In genomic region chr14:21023174-21023573, GRCh38 we compare ENCODE assay signal across 15 cellular contexts. TPM values are rescaled to one million over a fixed set of nuclear protein-coding genes. Genes with fewer than 3 reads are reported as not detected.
A peak's percentile ranks its signal among the peaks of the same experiment; 100 is the strongest.
DNase-seq lines count a peak whose midpoint lies in the region; ATAC-seq and TF ChIP-seq lines count a peak whose summit lies in the region.
"Had no signal": no experiment of that assay in that cellular context is flagged by ENCODE, and none has a peak within 500 bp of the region (broad histone marks: within the 10 kb centered on the region; RNA-seq: fewer than 3 reads in every experiment).

No MANE protein-coding gene starts in this region.

- H3K27me3 ChIP-seq in Caco-2 (replicated peaks; ENCODE audit: control insufficient read depth, insufficient read depth, low read length) (no peaks in the 10 kb centered on the region), lower lobe of right lung (ENCODE audit: low read depth) (no peaks in the 10 kb centered on the region)

- H3K27ac ChIP-seq in caudate nucleus (ENCODE audit: low read depth, low read length) (peak overlapping the region; percentile 98), lower lobe of right lung (peak overlapping the region; percentile 4)
- H3K27ac ChIP-seq: VCaP had no signal

- H3K4me3 Mint-ChIP-seq in Caco-2 (ENCODE audit: unreplicated experiment), result peak overlapping the region; percentile 28
- H3K4me3 Mint-ChIP-seq in stimulated activated effector memory CD8-positive, alpha-beta T cell treated with anti-CD3 and anti-CD28 coated beads, Interleukin-12 subunit alpha, Interleukin-12 subunit beta, amount 100 ng/mL, for 72 hours, result peak overlapping the region; percentile 75
- H3K4me3 Mint-ChIP-seq in chondrocyte (ENCODE audit: unreplicated experiment), result no peak overlapping the region

- H3K4me3 ChIP-seq in Caco-2 (ENCODE audit: low read depth, low read length), result no peak overlapping the region
- peak overlapping the region; percentile 90 for H3K4me3 ChIP-seq in lower lobe of right lung

- H3K9me3 ChIP-seq in Caco-2, result no peaks in the 10 kb centered on the region
- H3K9me3 ChIP-seq in lower lobe of right lung, result no peaks in the 10 kb centered on the region

- intact Hi-C loops in Caco-2 (cut with micrococcal nuclease; ENCODE audit: unreplicated experiment) (no loop called here), lower lobe of right lung (cut with DNase I) (loop anchor here (5.0 kb wide), 1 partner anchor 74 kb away; the partner anchor contains the start of gene ZNF219)

- peaks cover 18% of the 10 kb centered on the region for H3K4me1 Mint-ChIP-seq in Caco-2 (ENCODE audit: low read depth, unreplicated experiment)
- peaks cover 19% of the 10 kb centered on the region for H3K4me1 Mint-ChIP-seq in stimulated activated effector memory CD8-positive, alpha-beta T cell treated with anti-CD3 and anti-CD28 coated beads, Interleukin-12 subunit alpha, Interleukin-12 subunit beta, amount 100 ng/mL, for 72 hours
- peaks cover 10% of the 10 kb centered on the region for H3K4me1 Mint-ChIP-seq in chondrocyte (ENCODE audit: low read depth)

- H3K9me3 Mint-ChIP-seq in Caco-2 (ENCODE audit: unreplicated experiment), result no peaks in the 10 kb centered on the region
- no peaks in the 10 kb centered on the region for H3K9me3 Mint-ChIP-seq in stimulated activated effector memory CD8-positive, alpha-beta T cell treated with anti-CD3 and anti-CD28 coated beads, Interleukin-12 subunit alpha, Interleukin-12 subunit beta, amount 100 ng/mL, for 72 hours
- no peaks in the 10 kb centered on the region for H3K9me3 Mint-ChIP-seq in chondrocyte (ENCODE audit: low read depth)

- H3K36me3 ChIP-seq in Caco-2 (ENCODE audit: control insufficient read depth, insufficient read depth, low read length) (no peaks in the 10 kb centered on the region), lower lobe of right lung (peaks cover 41% of the 10 kb centered on the region)

- POLR2A ChIA-PET in Caco-2 (lab: Charles Lee), result no interaction called here

- H3K4me1 ChIP-seq in Caco-2, result peaks cover 15% of the 10 kb centered on the region
- peaks cover 17% of the 10 kb centered on the region for H3K4me1 ChIP-seq in lower lobe of right lung

- in situ Hi-C loops in GM13976 (cut with MboI; ENCODE audit: low sequenced_read_pairs, unreplicated experiment), result no loop called here

- TF ChIP-seq CTCF in Caco-2 (IDR thresholded peaks at IDR 0.05; ENCODE audit: insufficient read depth in 1 of 2, low read depth in 1 of 2, low read length in 1 of 2, severe bottlenecking in 1 of 2, unreplicated experiment in 1 of 2) (no peak), lower lobe of right lung (IDR thresholded peaks at IDR 0.05) (no peak), chondrocyte (IDR thresholded peaks at IDR 0.05) (no peak), GM13976 (IDR thresholded peaks at IDR 0.05; ENCODE audit: borderline replicate concordance, control extremely low read depth, extremely low read depth, insufficient read depth, missing control alignments) (no peak)

- no peaks in the 10 kb centered on the region for H3K36me3 Mint-ChIP-seq in Caco-2 (ENCODE audit: insufficient read depth, unreplicated experiment)
- no peaks in the 10 kb centered on the region for H3K36me3 Mint-ChIP-seq in stimulated activated effector memory CD8-positive, alpha-beta T cell treated with anti-CD3 and anti-CD28 coated beads, Interleukin-12 subunit alpha, Interleukin-12 subunit beta, amount 100 ng/mL, for 72 hours
- no peaks in the 10 kb centered on the region for H3K36me3 Mint-ChIP-seq in chondrocyte (ENCODE audit: low read depth)

- CTCF ChIA-PET in Caco-2 (lab: Charles Lee), result interaction anchor here (2.0 kb wide), 1 partner anchor 8 kb away, joined by 13 read pairs; no protein-coding TSS in a partner anchor

- no peak overlapping the region for H3K27ac Mint-ChIP-seq in Caco-2 (ENCODE audit: unreplicated experiment)
- H3K27ac Mint-ChIP-seq in stimulated activated effector memory CD8-positive, alpha-beta T cell treated with anti-CD3 and anti-CD28 coated beads, Interleukin-12 subunit alpha, Interleukin-12 subunit beta, amount 100 ng/mL, for 72 hours, result no peak overlapping the region
- H3K27ac Mint-ChIP-seq in chondrocyte (ENCODE audit: unreplicated experiment), result no peak overlapping the region

- no peaks in the 10 kb centered on the region for H3K27me3 Mint-ChIP-seq in Caco-2 (ENCODE audit: insufficient read depth, unreplicated experiment)
- H3K27me3 Mint-ChIP-seq in chondrocyte (ENCODE audit: low read depth), result peaks cover 10% of the 10 kb centered on the region

- no TSS peak for BruUV-seq in Caco-2 (replicated peaks; lab: Mats Ljungman, UMichigan)

- no peak for ATAC-seq in lower lobe of right lung
- ATAC-seq in stimulated activated effector memory CD8-positive, alpha-beta T cell treated with anti-CD3 and anti-CD28 coated beads, Interleukin-12 subunit alpha, Interleukin-12 subunit beta, amount 100 ng/mL, for 72 hours, result no peak
- ATAC-seq in GM21367 (IDR thresholded peaks at IDR 0.05; ENCODE audit: unreplicated experiment), result no peak

- DNase-seq in Caco-2 (no peak), caudate nucleus (lab: John Stamatoyannopoulos, UW) (peak in 10 of 61 donors; percentile 8 to 27 (median 22)), lower lobe of right lung (no peak), chondrocyte (ENCODE audit: low spot score) (no peak), GM13976 (ENCODE audit: low spot score) (no peak), AML-193 (lab: John Stamatoyannopoulos, UW) (no peak)
- no peak for DNase-seq in stimulated activated effector memory CD8-positive, alpha-beta T cell treated with anti-CD3 and anti-CD28 coated beads, Interleukin-12 subunit alpha, Interleukin-12 subunit beta, amount 100 ng/mL, for 72 hours (ENCODE audit: low spot score in 2 of 2)
- DNase-seq: COR-L47; Kasumi-1; NCI-H345; stimulated activated naive CD4-positive, alpha-beta T cell treated with Interleukin-2 at 50 U/mL for 16 hours had no signal

RNA-seq across cellular contexts. Expression of gene NDRG2, which starts 1.7 kb away (rescaled TPM):
- 16.4 and 17.7 TPM in 2 replicates for total RNA-seq in Caco-2 (2022)
- 92.7 TPM for total RNA-seq in lower lobe of right lung
- total RNA-seq in chondrocyte, result 5.7 to 6.9 TPM (median 6.3 TPM) in 3 replicates

RNA-seq across cellular contexts. Expression of gene TPPP2, which starts 6.8 kb away (rescaled TPM):
- total RNA-seq in Caco-2 (2022), result not detected in 2 replicates
- not detected for total RNA-seq in lower lobe of right lung
- total RNA-seq in chondrocyte, result not detected in 3 replicates
- total RNA-seq: frontal cortex, myocyte had no signal

RNA-seq across cellular contexts. Expression of gene RNASE13, which starts 11.4 kb away (rescaled TPM):
- total RNA-seq in Caco-2 (2022) (not detected in 2 replicates), lower lobe of right lung (not detected), chondrocyte (not detected in 3 replicates)
- total RNA-seq: frontal cortex, myocyte had no signal

RNA-seq across cellular contexts. Expression of gene RNASE7, which starts 19.0 kb away (rescaled TPM):
- total RNA-seq in Caco-2 (2022), result not detected in 2 replicates
- total RNA-seq in lower lobe of right lung, result not detected
- total RNA-seq in chondrocyte, result not detected in 3 replicates
- total RNA-seq: frontal cortex, myocyte had no signal

RNA-seq across cellular contexts. Expression of gene SLC39A2, which starts 24.1 kb away (rescaled TPM):
- total RNA-seq in Caco-2 (2022), result 0.81 and 0.88 TPM in 2 replicates
- not detected for total RNA-seq in lower lobe of right lung
- not detected in 3 replicates for total RNA-seq in chondrocyte
- total RNA-seq: frontal cortex, myocyte had no signal
